In genomic region chr5:110345623-110346022, GRCh38 we compare ENCODE assay signal across 26 cellular contexts.
"Had no signal": no experiment of that assay in that cellular context is flagged by ENCODE, and none has a peak within 500 bp of the region (broad histone marks: within the 10 kb centered on the region; RNA-seq: fewer than 3 reads in every experiment).

No MANE protein-coding gene starts in this region.

- H3K36me3 ChIP-seq: brain microvascular endothelial cell, WERI-Rb-1 had no signal

- ATAC-seq: activated CD4-positive, CD25-positive, alpha-beta regulatory T cell treated with anti-CD3 and anti-CD28 coated beads, Interleukin-2, amount 50 U/mL, for 24 hours; activated CD8-positive, alpha-beta T cell treated with anti-CD3 and anti-CD28 coated beads for 36 hours; activated T-cell treated with anti-CD3 and anti-CD28 coated beads, Interleukin-2, amount 50 U/mL, for 4 hours; activated T-helper 17 cell treated with anti-CD3 and anti-CD28 coated beads, Interleukin-2, amount 50 U/mL, for 72 hours; esophagus mucosa; T-helper 17 cell had no signal

- H3K27me3 ChIP-seq: brain microvascular endothelial cell, dorsolateral prefrontal cortex had no signal

- H3K4me3 ChIP-seq: coronary artery, dorsolateral prefrontal cortex had no signal

- DNase-seq: activated B cell treated with CpG ODN at 0.5 μM for 24 hours; activated CD4-positive, alpha-beta T cell treated with anti-CD3 and anti-CD28 coated beads for 48 hours; activated CD4-positive, alpha-beta T cell treated with anti-CD3 and anti-CD28 coated beads, Interleukin-2, amount 50 U/mL, for 1 hour; activated CD4-positive, alpha-beta T cell treated with anti-CD3 and anti-CD28 coated beads, Interleukin-2, amount 50 U/mL, for 48 hours; activated CD8-positive, alpha-beta memory T cell treated with anti-CD3 and anti-CD28 coated beads for 24 hours; activated CD8-positive, alpha-beta T cell treated with anti-CD3 and anti-CD28 coated beads for 36 hours; activated effector memory CD4-positive, alpha-beta T cell treated with Interleukin-2 at 50 U/mL for 16 hours; activated gamma-delta T cell treated with Interleukin-2 at 50 U/mL for 16 hours; activated naive CD4-positive, alpha-beta T cell treated with anti-CD3 and anti-CD28 coated beads, Interleukin-2, amount 50 U/mL, for 16 hours; activated naive CD4-positive, alpha-beta T cell treated with Interleukin-2 at 50 U/mL for 16 hours; activated T-cell treated with anti-CD3 and anti-CD28 coated beads, Interleukin-2, amount 50 U/mL, for 4 hours; amniotic stem cell; anterior cingulate cortex; brain microvascular endothelial cell; dorsolateral prefrontal cortex; effector memory CD4-positive, alpha-beta T cell; endodermal cell; foreskin fibroblast; head of caudate nucleus; T-helper 17 cell; T1000; WERI-Rb-1 had no signal

- H3K27ac ChIP-seq: brain microvascular endothelial cell, coronary artery, dorsolateral prefrontal cortex, WERI-Rb-1 had no signal
